ENCODE assay signal across 8 cellular contexts in the genomic region with DNA sequence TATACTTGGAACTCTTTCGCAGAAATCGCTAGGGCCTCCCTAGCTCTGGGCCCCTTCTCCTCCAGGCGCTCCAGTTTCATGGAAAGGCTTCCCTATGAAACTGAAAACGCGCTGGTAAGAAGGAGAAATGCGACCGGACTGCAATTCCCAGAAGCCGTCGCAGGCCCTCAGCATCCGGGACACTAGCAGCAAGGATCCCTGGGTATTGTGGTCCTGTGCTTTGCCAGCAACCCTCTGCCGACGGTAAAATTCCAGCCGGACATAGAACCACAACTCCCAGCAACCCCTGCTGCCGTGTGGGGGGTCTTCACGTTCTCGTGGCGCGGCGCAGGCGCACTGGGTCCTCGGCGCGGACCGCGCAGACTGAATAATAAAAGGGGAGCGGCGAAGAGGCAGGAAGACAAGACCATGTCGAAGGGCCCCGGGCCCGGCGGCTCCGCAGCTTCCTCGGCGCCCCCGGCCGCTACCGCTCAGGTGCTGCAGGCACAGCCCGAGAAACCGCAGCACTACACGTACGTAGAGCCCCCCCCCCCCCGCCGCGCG. TPM values are rescaled to one million over a fixed set of nuclear protein-coding genes. Genes with fewer than 3 reads are reported as not detected.
DNase-seq lines count a peak whose midpoint lies in the region; ATAC-seq, FAIRE-seq and TF ChIP-seq lines count a peak whose summit lies in the region.

A gene with protein sequence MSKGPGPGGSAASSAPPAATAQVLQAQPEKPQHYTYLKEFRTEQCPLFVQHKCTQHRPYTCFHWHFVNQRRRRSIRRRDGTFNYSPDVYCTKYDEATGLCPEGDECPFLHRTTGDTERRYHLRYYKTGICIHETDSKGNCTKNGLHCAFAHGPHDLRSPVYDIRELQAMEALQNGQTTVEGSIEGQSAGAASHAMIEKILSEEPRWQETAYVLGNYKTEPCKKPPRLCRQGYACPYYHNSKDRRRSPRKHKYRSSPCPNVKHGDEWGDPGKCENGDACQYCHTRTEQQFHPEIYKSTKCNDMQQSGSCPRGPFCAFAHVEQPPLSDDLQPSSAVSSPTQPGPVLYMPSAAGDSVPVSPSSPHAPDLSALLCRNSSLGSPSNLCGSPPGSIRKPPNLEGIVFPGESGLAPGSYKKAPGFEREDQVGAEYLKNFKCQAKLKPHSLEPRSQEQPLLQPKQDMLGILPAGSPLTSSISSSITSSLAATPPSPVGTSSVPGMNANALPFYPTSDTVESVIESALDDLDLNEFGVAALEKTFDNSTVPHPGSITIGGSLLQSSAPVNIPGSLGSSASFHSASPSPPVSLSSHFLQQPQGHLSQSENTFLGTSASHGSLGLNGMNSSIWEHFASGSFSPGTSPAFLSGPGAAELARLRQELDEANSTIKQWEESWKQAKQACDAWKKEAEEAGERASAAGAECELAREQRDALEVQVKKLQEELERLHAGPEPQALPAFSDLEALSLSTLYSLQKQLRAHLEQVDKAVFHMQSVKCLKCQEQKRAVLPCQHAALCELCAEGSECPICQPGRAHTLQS (plus strand): TSS at position 334 of the 543 bp plus-strand sequence. CDS start 75 bp downstream, at position 409.

- peak within 1 kb of the TSS; percentile 91 for H3K27ac ChIP-seq in OCI-LY7 (ENCODE audit: low read depth, low read length, poor library complexity, severe bottlenecking)

- peaks cover 45% of the 10 kb centered on the region for H3K79me2 ChIP-seq in OCI-LY7 (ENCODE audit: insufficient read depth, low read depth, low read length)

- H3K27me3 ChIP-seq in Caco-2 (replicated peaks; ENCODE audit: control insufficient read depth, insufficient read depth, low read length) = no peaks in the 10 kb centered on the region

- H3K27ac Mint-ChIP-seq in Caco-2 (ENCODE audit: unreplicated experiment) (peak within 1 kb of the TSS; percentile 97), IgD-negative memory B cell (peak within 1 kb of the TSS; percentile 98 to 100 (median 99))

- H3K9me3 ChIP-seq in Caco-2 = no peaks in the 10 kb centered on the region
- no peaks in the 10 kb centered on the region for H3K9me3 ChIP-seq in OCI-LY7 (ENCODE audit: low read length)

- H3K36me3 ChIP-seq in Caco-2 (ENCODE audit: control insufficient read depth, insufficient read depth, low read length) = no peaks in the 10 kb centered on the region
- peaks cover 14% of the 10 kb centered on the region for H3K36me3 ChIP-seq in OCI-LY7 (ENCODE audit: insufficient read depth, low read length)

- H3K4me3 Mint-ChIP-seq in Caco-2 (ENCODE audit: unreplicated experiment) = peak within 1 kb of the TSS; percentile 84
- H3K4me3 Mint-ChIP-seq in IgD-negative memory B cell = peak within 1 kb of the TSS; percentile 85 to 97 (median 95)

- TF ChIP-seq CTCF in Caco-2 (IDR thresholded peaks at IDR 0.05; ENCODE audit: insufficient read depth in 1 of 2, low read depth in 1 of 2, low read length in 1 of 2, severe bottlenecking in 1 of 2, unreplicated experiment in 1 of 2) (no peak), OCI-LY7 (conservative IDR thresholded peaks at IDR 0.05; ENCODE audit: low read length) (no peak)

- H4K20me1 ChIP-seq in OCI-LY7 (ENCODE audit: insufficient read depth, low read length) = no peaks in the 10 kb centered on the region

- H3K4me2 ChIP-seq in OCI-LY7 (ENCODE audit: low read length) = peak within 1 kb of the TSS; percentile 88

- no peaks in the 10 kb centered on the region for H3K9me2 ChIP-seq in OCI-LY7 (ENCODE audit: insufficient read depth, low read length)

- peak within 1 kb of the TSS; percentile 55 for H3K4me3 ChIP-seq in Caco-2 (ENCODE audit: low read depth, low read length)
- H3K4me3 ChIP-seq in OCI-LY7 (ENCODE audit: low read depth, low read length, poor library complexity, severe bottlenecking) = peak within 1 kb of the TSS; percentile 76

- H3K4me1 Mint-ChIP-seq in Caco-2 (ENCODE audit: low read depth, unreplicated experiment) = peaks cover 22% of the 10 kb centered on the region
- peaks cover 33 to 39% (median 34%) of the 10 kb centered on the region in 3 donors for H3K4me1 Mint-ChIP-seq in IgD-negative memory B cell

- H3K4me1 ChIP-seq in Caco-2 (peaks cover 37% of the 10 kb centered on the region), OCI-LY7 (ENCODE audit: insufficient read depth, low read length, poor library complexity, severe bottlenecking) (peaks cover 54% of the 10 kb centered on the region)

- CTCF ChIA-PET in Caco-2 (lab: Charles Lee) = interaction anchor here (0.7 to 3.6 kb wide), 4 partner anchors 21 to 496 kb away, joined by 3 to 27 read pairs (median 4); a partner anchor contains a TSS
- CTCF ChIA-PET in OCI-LY7 (lab: Charles Lee; ENCODE audit: unreplicated experiment) = interaction anchor here (0.6 to 1.4 kb wide), 2 partner anchors 19 to 70 kb away, joined by 4 read pairs; a partner anchor contains a TSS

- H3K27me3 Mint-ChIP-seq in Caco-2 (ENCODE audit: insufficient read depth, unreplicated experiment) (peaks cover 3% of the 10 kb centered on the region), IgD-negative memory B cell (peaks cover 1% of the 10 kb centered on the region)

- no peaks in the 10 kb centered on the region for H3K9me3 Mint-ChIP-seq in Caco-2 (ENCODE audit: unreplicated experiment)
- H3K9me3 Mint-ChIP-seq in IgD-negative memory B cell = peaks cover 0 to 4% (median 3%) of the 10 kb centered on the region in 3 donors

- BruUV-seq in Caco-2 (replicated peaks; lab: Mats Ljungman, UMichigan) = no TSS peak
- no TSS peak for BruUV-seq in OCI-LY7 (replicated peaks; lab: Mats Ljungman, UMichigan)

- FAIRE-seq in endometrium (lab: Jason Lieb, UNC) = peak; percentile 91

- peak; percentile 50 for ATAC-seq in GM21576 (IDR thresholded peaks at IDR 0.05; ENCODE audit: unreplicated experiment)

- intact Hi-C loops in Caco-2 (cut with micrococcal nuclease; ENCODE audit: unreplicated experiment) = loop anchor here (1.0 to 10.0 kb wide), 4 partner anchors 43 to 190 kb away; a partner anchor contains a TSS
- intact Hi-C loops in OCI-LY7 (cut with micrococcal nuclease; ENCODE audit: unreplicated experiment) = loop anchor here (1.0 to 10.0 kb wide), 5 partner anchors 42 to 510 kb away; a partner anchor contains a TSS

- DNase-seq in Caco-2 = peak; percentile 98 to 100
- peak; percentile 100 for DNase-seq in OCI-LY7 (ENCODE audit: low spot score)
- DNase-seq in activated CD8-positive, alpha-beta memory T cell treated with anti-CD3 and anti-CD28 coated beads, Interleukin-2, amount 50 U/mL, for 48 hours = peak; percentile 95
- DNase-seq in mesenteric fat pad (ENCODE audit: low spot score) = peak; percentile 98
- peak; percentile 91 for DNase-seq in stimulated activated CD8-positive, alpha-beta memory T cell treated with anti-CD3 and anti-CD28 coated beads, Interleukin-12 subunit alpha, Interleukin-12 subunit beta, amount 100 ng/mL, for 4 hours (ENCODE audit: low read depth)

- POLR2A ChIA-PET in Caco-2 (lab: Charles Lee) (interaction anchor here (0.6 to 2.2 kb wide), 4 partner anchors 8 to 157 kb away, joined by 3 to 9 read pairs (median 5); a partner anchor contains a TSS), OCI-LY7 (lab: Charles Lee) (interaction anchor here (0.6 to 4.0 kb wide), 10 partner anchors 8 to 285 kb away, joined by 3 to 33 read pairs (median 8); a partner anchor contains a TSS)

- H3K36me3 Mint-ChIP-seq in Caco-2 (ENCODE audit: insufficient read depth, unreplicated experiment) (peaks cover 24% of the 10 kb centered on the region), IgD-negative memory B cell (peaks cover 4% of the 10 kb centered on the region)

- H2AFZ ChIP-seq in OCI-LY7 (ENCODE audit: low read length) = peak within 1 kb of the TSS; percentile 72; the same call in 1 of the 2 replicates

RNA-seq across cellular contexts. Expression of the gene that starts here (rescaled TPM):
- 31.2 and 33.3 TPM in 2 replicates for total RNA-seq in Caco-2 (2022)
- 28.6 TPM for polyA plus RNA-seq in IgD-negative memory B cell
- total RNA-seq in OCI-LY7 (2014; rRNA removed; shearing (Covaris generic)) = 41.5 and 44.0 TPM in 2 replicates
- total RNA-seq in OCI-LY7 (2022) = 67.6 and 77.3 TPM in 2 replicates
- 24.6 TPM for total RNA-seq in mesenteric fat pad

Comparison
In these comparisons a context has a peak if more than half of its experiments do, and no peak if none do; other contexts are left out.
1. Peak in every context shown above with its lines: DNase-seq, ATAC-seq, H3K4me3 ChIP-seq and H3K27ac ChIP-seq.